2 cellular contexts compared by ENCODE assay signal in genomic region chr3:100635273-100635701, GRCh38.
TF ChIP-seq lines count a peak whose summit lies in the region.

No MANE protein-coding gene starts in this region.

TF ChIP-seq in GM12878, 131 proteins besides CTCF, POLR2A, EP300 and RAD21:
- no peak for TF ChIP-seq POU2F2 (IDR thresholded peaks at IDR 0.05; ENCODE audit: borderline replicate concordance, low read depth, low read length)
- no peak for TF ChIP-seq SUZ12 (IDR thresholded peaks at IDR 0.05; ENCODE audit: unreplicated experiment)
- no peak for TF ChIP-seq ASH2L (IDR thresholded peaks at IDR 0.05; ENCODE audit: borderline replicate concordance, low read depth)
- no peak for TF ChIP-seq SMARCA5 (IDR thresholded peaks at IDR 0.05)
- no peak for TF ChIP-seq NR2F1 (conservative IDR thresholded peaks at IDR 0.05)
- TF ChIP-seq IRF3 (IDR thresholded peaks at IDR 0.05) = no peak
- no peak for TF ChIP-seq IKZF2 (IDR thresholded peaks at IDR 0.05)
- no peak for TF ChIP-seq NFXL1 (IDR thresholded peaks at IDR 0.05; ENCODE audit: borderline replicate concordance)
- no peak for TF ChIP-seq ATF3 (IDR thresholded peaks at IDR 0.05; ENCODE audit: borderline replicate concordance, extremely low read depth, low read depth, low read length)
- TF ChIP-seq MLLT1 (IDR thresholded peaks at IDR 0.05) = no peak
- no peak for TF ChIP-seq ZSCAN29 (IDR thresholded peaks at IDR 0.05)
- TF ChIP-seq SIN3A (IDR thresholded peaks at IDR 0.05; ENCODE audit: low read depth, low read length) = no peak
- no peak for TF ChIP-seq PAX8 (IDR thresholded peaks at IDR 0.05)

TF ChIP-seq in HepG2, 621 proteins besides CTCF, POLR2A, EP300 and RAD21 (continues in another document):
- TF ChIP-seq SAP130 (CRISPR knock-in tag; IDR thresholded peaks at IDR 0.05; ENCODE audit: low read depth) = 0 out of 2 replicates have a peak, but pooled peaks have one; percentile 20
- TF ChIP-seq SOX6 (IDR thresholded peaks at IDR 0.05) = no peak
- 0 out of 2 replicates have a peak, but pooled peaks have one; percentile 17 for TF ChIP-seq SOX6 (CRISPR knock-in tag; IDR thresholded peaks at IDR 0.05)
- TF ChIP-seq HDAC1 (CRISPR knock-in tag; IDR thresholded peaks at IDR 0.05) = peak; percentile 63
- no peak for TF ChIP-seq FOXP1 (IDR thresholded peaks at IDR 0.05)
- TF ChIP-seq FOXP1 (CRISPR knock-in tag; IDR thresholded peaks at IDR 0.05) = peak; percentile 32; the same call in 1 of the 2 replicates
- peak; percentile 26; the same call in 1 of the 2 replicates for TF ChIP-seq BCL6 (CRISPR knock-in tag; IDR thresholded peaks at IDR 0.05)
- TF ChIP-seq TEF (CRISPR knock-in tag; IDR thresholded peaks at IDR 0.05) = no peak
- TF ChIP-seq ZBTB7B (CRISPR knock-in tag; IDR thresholded peaks at IDR 0.05) = 0 out of 2 replicates have a peak, but pooled peaks have one; percentile 37
- TF ChIP-seq ZNF768 (CRISPR knock-in tag; IDR thresholded peaks at IDR 0.05) = no peak
- TF ChIP-seq NONO (IDR thresholded peaks at IDR 0.05) = no peak
- 0 out of 2 replicates have a peak, but pooled peaks have one; percentile 23 for TF ChIP-seq NONO (CRISPR knock-in tag; conservative IDR thresholded peaks at IDR 0.05)
- TF ChIP-seq RFX5 (IDR thresholded peaks at IDR 0.05; ENCODE audit: low read depth, low read length) = no peak
- no peak for TF ChIP-seq KLF11 (CRISPR knock-in tag; IDR thresholded peaks at IDR 0.05)
- no peak for TF ChIP-seq PLRG1 (conservative IDR thresholded peaks at IDR 0.05)
- peak; percentile 71 for TF ChIP-seq GATAD2A (CRISPR knock-in tag; IDR thresholded peaks at IDR 0.05)
- no peak for TF ChIP-seq PATZ1 (CRISPR knock-in tag; IDR thresholded peaks at IDR 0.05)
- TF ChIP-seq ZGPAT (CRISPR knock-in tag; IDR thresholded peaks at IDR 0.05) = 0 out of 2 replicates have a peak, but pooled peaks have one; percentile 33
- TF ChIP-seq ELF1 (CRISPR knock-in tag; IDR thresholded peaks at IDR 0.05) = no peak
- peak; percentile 51; the same call in 1 of the 2 replicates for TF ChIP-seq RXRB (CRISPR knock-in tag; IDR thresholded peaks at IDR 0.05; ENCODE audit: borderline replicate concordance)
- no peak for TF ChIP-seq ZNF142 (CRISPR knock-in tag; IDR thresholded peaks at IDR 0.05)
- no peak for TF ChIP-seq NFRKB (IDR thresholded peaks at IDR 0.05)
- TF ChIP-seq MIXL1 (CRISPR knock-in tag; IDR thresholded peaks at IDR 0.05) = peak; percentile 67; the same call in 1 of the 2 replicates
- TF ChIP-seq ZNF724P (CRISPR knock-in tag; IDR thresholded peaks at IDR 0.05; ENCODE audit: borderline replicate concordance) = no peak
- no peak for TF ChIP-seq ZBTB37 (CRISPR knock-in tag; IDR thresholded peaks at IDR 0.05)
- TF ChIP-seq AHDC1 (CRISPR knock-in tag; IDR thresholded peaks at IDR 0.05; ENCODE audit: borderline replicate concordance) = peak; percentile 70; the same call in 1 of the 2 replicates
- TF ChIP-seq ZNF331 (CRISPR knock-in tag; IDR thresholded peaks at IDR 0.05) = peak; percentile 40; the same call in 1 of the 2 replicates
- TF ChIP-seq ZNF510 (CRISPR knock-in tag; IDR thresholded peaks at IDR 0.05; ENCODE audit: low read depth) = peak; percentile 54; the same call in 1 of the 2 replicates
- peak; percentile 54; the same call in 1 of the 2 replicates for TF ChIP-seq ARID5B (CRISPR knock-in tag; IDR thresholded peaks at IDR 0.05)
- TF ChIP-seq KDM6A (CRISPR knock-in tag; IDR thresholded peaks at IDR 0.05; ENCODE audit: low read depth) = 0 out of 2 replicates have a peak, but pooled peaks have one; percentile 15
- TF ChIP-seq RARA (CRISPR knock-in tag; IDR thresholded peaks at IDR 0.05) = 0 out of 2 replicates have a peak, but pooled peaks have one; percentile 36
- peak; percentile 41; the same call in 1 of the 2 replicates for TF ChIP-seq FOXA3 (CRISPR knock-in tag; IDR thresholded peaks at IDR 0.05)
- TF ChIP-seq ZNF660 (CRISPR knock-in tag; IDR thresholded peaks at IDR 0.05; ENCODE audit: borderline replicate concordance, low read depth) = no peak
- TF ChIP-seq PHF21A (CRISPR knock-in tag; IDR thresholded peaks at IDR 0.05) = peak; percentile 46; the same call in 1 of the 2 replicates
